1 cellular context compared by ENCODE assay signal in the genomic region with DNA sequence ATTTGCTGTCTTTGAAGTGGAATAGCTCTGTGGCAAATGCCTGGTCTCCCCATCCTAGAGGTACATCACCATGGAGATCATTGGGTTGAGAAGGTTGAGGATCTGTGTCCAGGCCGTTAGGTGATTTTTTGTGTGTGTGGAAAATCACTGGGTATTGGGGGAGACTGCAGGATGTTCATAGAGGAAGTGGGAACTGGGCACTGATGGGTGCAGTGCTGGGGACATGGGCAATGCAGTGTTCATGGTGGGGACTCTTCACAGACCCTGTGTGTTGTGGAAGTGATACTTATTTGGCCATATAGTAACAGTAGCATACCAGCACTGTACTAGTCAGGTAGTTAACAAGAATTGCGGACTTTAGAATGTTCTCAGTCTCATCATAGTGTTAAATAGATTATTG.
TF ChIP-seq lines count a peak whose summit lies in the region.

No MANE protein-coding gene starts in this region.

TF ChIP-seq in GM12878, 131 proteins besides CTCF, POLR2A, EP300 and RAD21 (continued from another document):
- TF ChIP-seq, protein P1, sequence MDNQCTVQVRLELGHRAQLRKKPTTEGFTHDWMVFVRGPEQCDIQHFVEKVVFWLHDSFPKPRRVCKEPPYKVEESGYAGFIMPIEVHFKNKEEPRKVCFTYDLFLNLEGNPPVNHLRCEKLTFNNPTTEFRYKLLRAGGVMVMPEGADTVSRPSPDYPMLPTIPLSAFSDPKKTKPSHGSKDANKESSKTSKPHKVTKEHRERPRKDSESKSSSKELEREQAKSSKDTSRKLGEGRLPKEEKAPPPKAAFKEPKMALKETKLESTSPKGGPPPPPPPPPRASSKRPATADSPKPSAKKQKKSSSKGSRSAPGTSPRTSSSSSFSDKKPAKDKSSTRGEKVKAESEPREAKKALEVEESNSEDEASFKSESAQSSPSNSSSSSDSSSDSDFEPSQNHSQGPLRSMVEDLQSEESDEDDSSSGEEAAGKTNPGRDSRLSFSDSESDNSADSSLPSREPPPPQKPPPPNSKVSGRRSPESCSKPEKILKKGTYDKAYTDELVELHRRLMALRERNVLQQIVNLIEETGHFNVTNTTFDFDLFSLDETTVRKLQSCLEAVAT (IDR thresholded peaks at IDR 0.05) = no peak
- TF ChIP-seq SREBF1 (IDR thresholded peaks at IDR 0.05; ENCODE audit: low read length) = no peak
- peak; percentile 63; the same call in 1 of the 2 replicates for TF ChIP-seq SPI1 (IDR thresholded peaks at IDR 0.05; ENCODE audit: borderline replicate concordance, insufficient read depth, low read depth, low read length)
- TF ChIP-seq, protein P2, sequence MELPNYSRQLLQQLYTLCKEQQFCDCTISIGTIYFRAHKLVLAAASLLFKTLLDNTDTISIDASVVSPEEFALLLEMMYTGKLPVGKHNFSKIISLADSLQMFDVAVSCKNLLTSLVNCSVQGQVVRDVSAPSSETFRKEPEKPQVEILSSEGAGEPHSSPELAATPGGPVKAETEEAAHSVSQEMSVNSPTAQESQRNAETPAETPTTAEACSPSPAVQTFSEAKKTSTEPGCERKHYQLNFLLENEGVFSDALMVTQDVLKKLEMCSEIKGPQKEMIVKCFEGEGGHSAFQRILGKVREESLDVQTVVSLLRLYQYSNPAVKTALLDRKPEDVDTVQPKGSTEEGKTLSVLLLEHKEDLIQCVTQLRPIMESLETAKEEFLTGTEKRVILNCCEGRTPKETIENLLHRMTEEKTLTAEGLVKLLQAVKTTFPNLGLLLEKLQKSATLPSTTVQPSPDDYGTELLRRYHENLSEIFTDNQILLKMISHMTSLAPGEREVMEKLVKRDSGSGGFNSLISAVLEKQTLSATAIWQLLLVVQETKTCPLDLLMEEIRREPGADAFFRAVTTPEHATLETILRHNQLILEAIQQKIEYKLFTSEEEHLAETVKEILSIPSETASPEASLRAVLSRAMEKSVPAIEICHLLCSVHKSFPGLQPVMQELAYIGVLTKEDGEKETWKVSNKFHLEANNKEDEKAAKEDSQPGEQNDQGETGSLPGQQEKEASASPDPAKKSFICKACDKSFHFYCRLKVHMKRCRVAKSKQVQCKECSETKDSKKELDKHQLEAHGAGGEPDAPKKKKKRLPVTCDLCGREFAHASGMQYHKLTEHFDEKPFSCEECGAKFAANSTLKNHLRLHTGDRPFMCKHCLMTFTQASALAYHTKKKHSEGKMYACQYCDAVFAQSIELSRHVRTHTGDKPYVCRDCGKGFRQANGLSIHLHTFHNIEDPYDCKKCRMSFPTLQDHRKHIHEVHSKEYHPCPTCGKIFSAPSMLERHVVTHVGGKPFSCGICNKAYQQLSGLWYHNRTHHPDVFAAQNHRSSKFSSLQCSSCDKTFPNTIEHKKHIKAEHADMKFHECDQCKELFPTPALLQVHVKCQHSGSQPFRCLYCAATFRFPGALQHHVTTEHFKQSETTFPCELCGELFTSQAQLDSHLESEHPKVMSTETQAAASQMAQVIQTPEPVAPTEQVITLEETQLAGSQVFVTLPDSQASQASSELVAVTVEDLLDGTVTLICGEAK (IDR thresholded peaks at IDR 0.05; ENCODE audit: borderline replicate concordance) = no peak
